In genomic region chr7:134986363-134987231, GRCh38 we compare ENCODE assay signal across 1 cellular context.
TF ChIP-seq lines count a peak whose summit lies in the region.

Gene AGBL3, plus strand, starts transcription at chr7:134986508. Its CDS starts 1,426 bp downstream, at chr7:134987934.

TF ChIP-seq in GM12878, 131 proteins besides CTCF, POLR2A, EP300 and RAD21 (continued from another document and continues in another):
- TF ChIP-seq NKRF (conservative IDR thresholded peaks at IDR 0.05) (peak; percentile 78), HCFC1 (IDR thresholded peaks at IDR 0.05; ENCODE audit: low read length) (peak; percentile 27), STAT1 (conservative IDR thresholded peaks at IDR 0.05) (no peak), LARP7 (IDR thresholded peaks at IDR 0.05) (peak; percentile 88; the same call in 1 of the 2 replicates), PAX8 (IDR thresholded peaks at IDR 0.05) (no peak), POU2F2 (IDR thresholded peaks at IDR 0.05; ENCODE audit: borderline replicate concordance, low read depth, low read length) (peak; percentile 35; the same call in 1 of the 3 replicates), ZBTB11 (CRISPR knock-in tag; IDR thresholded peaks at IDR 0.05) (no peak), SMAD5 (IDR thresholded peaks at IDR 0.05; ENCODE audit: low read depth) (no peak; the same call in 1 of the 2 replicates), ATF7 (IDR thresholded peaks at IDR 0.05; ENCODE audit: low read depth) (peak; percentile 67), ZNF687 (IDR thresholded peaks at IDR 0.05) (peak; percentile 6; the same call in 1 of the 2 replicates), SMARCA5 (IDR thresholded peaks at IDR 0.05) (peak; percentile 92), BACH1 (IDR thresholded peaks at IDR 0.05; ENCODE audit: borderline replicate concordance) (peak; percentile 92), MEF2B (IDR thresholded peaks at IDR 0.05; ENCODE audit: partially characterized antibody, poor library complexity, severe bottlenecking) (peak; percentile 31), GABPA (IDR thresholded peaks at IDR 0.05; ENCODE audit: low read depth) (no peak), RCOR1 (conservative IDR thresholded peaks at IDR 0.05; ENCODE audit: low read depth, low read length) (peak; percentile 86; the same call in 1 of the 2 replicates), FOS (IDR thresholded peaks at IDR 0.05; ENCODE audit: borderline replicate concordance, extremely low read depth, insufficient read length) (no peak), TAF1 (IDR thresholded peaks at IDR 0.05; ENCODE audit: borderline replicate concordance, low read depth, low read length) (peak; percentile 56), ZZZ3 (IDR thresholded peaks at IDR 0.05; ENCODE audit: control insufficient read depth, insufficient read length, low read depth) (no peak), CHD2 (IDR thresholded peaks at IDR 0.05; ENCODE audit: borderline replicate concordance, low read depth, low read length) (peak; percentile 99), CREB1 (IDR thresholded peaks at IDR 0.05; ENCODE audit: low read depth) (peak; percentile 66), ATF3 (IDR thresholded peaks at IDR 0.05; ENCODE audit: borderline replicate concordance, extremely low read depth, low read depth, low read length) (no peak), CHD4 (IDR thresholded peaks at IDR 0.05) (no peak), ELK1 (IDR thresholded peaks at IDR 0.05; ENCODE audit: low read depth, low read length) (peak; percentile 16; the same call in 1 of the 2 replicates), NR2C2 (IDR thresholded peaks at IDR 0.05; ENCODE audit: borderline replicate concordance, control insufficient read depth, insufficient read length, low read depth) (no peak), FOXM1 (IDR thresholded peaks at IDR 0.05; ENCODE audit: low read depth, low read length) (no peak), TCF3 (IDR thresholded peaks at IDR 0.05; ENCODE audit: borderline replicate concordance, insufficient read depth, low read depth, low read length) (no peak), PBX3 (IDR thresholded peaks at IDR 0.05; ENCODE audit: insufficient replicate concordance, low read depth, low read length) (no peak), BCL3 (IDR thresholded peaks at IDR 0.05; ENCODE audit: borderline replicate concordance, insufficient read depth, low read depth, low read length, poor library complexity, severe bottlenecking) (no peak), SIX5 (IDR thresholded peaks at IDR 0.05; ENCODE audit: low read depth, low read length, severe bottlenecking) (peak; percentile 4), GATAD2B (conservative IDR thresholded peaks at IDR 0.05; ENCODE audit: low read depth) (peak; percentile 87), POLR2AphosphoS5 (IDR thresholded peaks at IDR 0.05; ENCODE audit: low read length) (peak; percentile 78), CUX1 (IDR thresholded peaks at IDR 0.05; ENCODE audit: insufficient replicate concordance, low read depth, low read length) (no peak), TBL1XR1 (IDR thresholded peaks at IDR 0.05; ENCODE audit: low read depth, low read length) (0 out of 2 replicates have a peak, but pooled peaks have one; percentile 47), STAT3 (IDR thresholded peaks at IDR 0.05; ENCODE audit: low read depth, low read length) (no peak), TARDBP (IDR thresholded peaks at IDR 0.05; ENCODE audit: borderline replicate concordance) (0 out of 2 replicates have a peak, but pooled peaks have one; percentile 26), RFX5 (IDR thresholded peaks at IDR 0.05; ENCODE audit: low read depth, low read length) (peak; percentile 75; the same call in 1 of the 2 replicates), EED (IDR thresholded peaks at IDR 0.05; ENCODE audit: low read depth) (peak; percentile 66), ATF2 (IDR thresholded peaks at IDR 0.05; ENCODE audit: low read length) (no peak), IKZF2 (IDR thresholded peaks at IDR 0.05) (peak; percentile 82 to 84), YBX1 (IDR thresholded peaks at IDR 0.05) (no peak)
